In the genomic region with DNA sequence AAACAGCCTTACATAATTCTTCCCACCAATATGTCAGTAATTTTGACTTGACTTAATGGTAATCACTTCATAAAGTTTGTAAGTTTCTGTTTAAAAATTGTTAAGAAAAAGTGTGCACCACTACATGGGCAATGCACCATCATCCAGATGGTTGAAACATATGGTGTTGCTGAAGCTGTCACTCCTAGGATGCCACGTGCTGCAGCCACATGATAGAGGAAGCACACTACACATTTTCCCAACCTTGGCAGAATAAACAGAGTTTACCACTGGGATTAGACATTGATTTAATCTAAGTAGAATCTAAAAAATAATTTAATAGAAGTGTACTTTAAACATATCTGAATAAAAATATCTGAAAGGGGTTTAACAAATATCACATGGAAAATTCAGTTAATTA, we compare ENCODE assay signal across 23 cellular contexts.
DNase-seq lines count a peak whose midpoint lies in the region; ATAC-seq and TF ChIP-seq lines count a peak whose summit lies in the region.
"Had no signal": no experiment of that assay in that cellular context is flagged by ENCODE, and none has a peak within 500 bp of the region (broad histone marks: within the 10 kb centered on the region; RNA-seq: fewer than 3 reads in every experiment).

No MANE protein-coding gene starts in this region.

- no peaks in the 10 kb centered on the region for H3F3A ChIP-seq in SK-N-SH (replicated peaks; ENCODE audit: insufficient read depth)

- no peaks in the 10 kb centered on the region for H3K36me3 ChIP-seq in SK-N-SH (replicated peaks in 1 of 2; ENCODE audit: control insufficient read depth in 1 of 2, insufficient read depth in 2 of 2, low read length in 1 of 2)

- TF ChIP-seq RAD21 in SK-N-SH (IDR thresholded peaks at IDR 0.05; ENCODE audit: low read length) = no peak

- no peaks in the 10 kb centered on the region for H3K9me3 ChIP-seq in SK-N-SH

- H3K4me1 ChIP-seq in SK-N-SH (ENCODE audit: control insufficient read depth in 1 of 2, insufficient read depth in 2 of 2, low read depth in 1 of 2, low read length in 1 of 2) = no peaks in the 10 kb centered on the region; a peak in 1 of 4 replicates

- WGBS in SK-N-SH (ENCODE audit: low lambda C conversion rate) = 31% methylated on average over 1 of the region's 1 CpG

- CTCF ChIA-PET in SK-N-SH (lab: Yijun Ruan, JAX) = no interaction called here

- ATAC-seq in SK-N-SH treated with all-trans-retinoic acid at 6 μM for 48 hours (no peak), GM18861 (IDR thresholded peaks at IDR 0.05; ENCODE audit: unreplicated experiment) (no peak), HG03439 (IDR thresholded peaks at IDR 0.05; ENCODE audit: unreplicated experiment) (no peak)
- ATAC-seq: GM12878, HepG2, T-helper 17 cell had no signal

- H4K20me1 ChIP-seq in SK-N-SH (ENCODE audit: insufficient read depth) = no peaks in the 10 kb centered on the region

- H3K27me3 ChIP-seq in SK-N-SH (ENCODE audit: insufficient read depth) = no peaks in the 10 kb centered on the region

- H3K79me2 ChIP-seq in SK-N-SH (ENCODE audit: insufficient read depth) = no peaks in the 10 kb centered on the region

- no peak for DNase-seq in SK-N-SH
- DNase-seq in NCI-H446 (lab: John Stamatoyannopoulos, UW) = peak; percentile 54 to 69
- peak; percentile 38 for DNase-seq in NCI-H82 treated with DMSO at 0.1 percent for 48 hours (lab: John Stamatoyannopoulos, UW; ENCODE audit: unreplicated experiment)
- no peak for DNase-seq in NOMO-1 treated with DMSO at 0.1 percent for 48 hours (lab: John Stamatoyannopoulos, UW; ENCODE audit: unreplicated experiment)
- DNase-seq in SKM-1 treated with dmso at 0.1 percent for 144 hours (lab: John Stamatoyannopoulos, UW; ENCODE audit: unreplicated experiment) = no peak
- DNase-seq: ACHN, GDM1, Karpas-422, NCI-H1092 treated with DMSO at 0.1 percent for 48 hours, NCI-H1436, NCI-H1930, NCI-H2107, NCI-H510A, NCI-H774, RPMI8226, SHP77 treated with DMSO at 0.1 percent for 48 hours, T-helper 17 cell had no signal

- no peak overlapping the region for H3K27ac ChIP-seq in SK-N-SH (ENCODE audit: low read depth in 2 of 2, low read length in 1 of 2)
- H3K27ac ChIP-seq: 22Rv1 had no signal

- POLR2A ChIA-PET in SK-N-SH (lab: Yijun Ruan, JAX) = no interaction called here

- no peak overlapping the region for H2AFZ ChIP-seq in SK-N-SH (ENCODE audit: low read depth)

- H3K4me3 ChIP-seq in SK-N-SH (ENCODE audit: low read depth in 2 of 2, low read length in 1 of 2) = no peak overlapping the region
- H3K4me3 ChIP-seq: GM12878 had no signal

- no peak overlapping the region for H3K4me2 ChIP-seq in SK-N-SH

- H3K9ac ChIP-seq in SK-N-SH = no peak overlapping the region

- no peaks in the 10 kb centered on the region for H3K9me2 ChIP-seq in SK-N-SH

- no peak for TF ChIP-seq EP300 in SK-N-SH (IDR thresholded peaks at IDR 0.05; ENCODE audit: borderline replicate concordance in 1 of 2, low read depth in 1 of 2, low read length in 1 of 2)

- no peak for TF ChIP-seq CTCF in SK-N-SH (IDR thresholded peaks at IDR 0.05)

TF ChIP-seq in SK-N-SH, 30 proteins besides CTCF, POLR2A, EP300 and RAD21:
- peak; percentile 35; the same call in 1 of the 2 replicates for TF ChIP-seq MXI1 (IDR thresholded peaks at IDR 0.05; ENCODE audit: low read depth, low read length)
- TF ChIP-seq TAF1 (IDR thresholded peaks at IDR 0.05; ENCODE audit: borderline replicate concordance, low read depth, low read length) = no peak
- no peak for TF ChIP-seq SMC3 (IDR thresholded peaks at IDR 0.05; ENCODE audit: low read depth, low read length)
- TF ChIP-seq REST (IDR thresholded peaks at IDR 0.05; ENCODE audit: low read depth, low read length) = no peak
TF ChIP-seq in SK-N-SH: peak in this region for 1.

TF ChIP-seq in SK-N-SH treated with all-trans-retinoic acid at 6 μM for 48 hours, 23 proteins besides CTCF, POLR2A, EP300 and RAD21:
- TF ChIP-seq ISL1 (CRISPR knock-in tag; IDR thresholded peaks at IDR 0.05) = no peak
- no peak for TF ChIP-seq SNAI2 (CRISPR knock-in tag; IDR thresholded peaks at IDR 0.05)
- TF ChIP-seq ZNF70 (CRISPR knock-in tag; IDR thresholded peaks at IDR 0.05) = no peak
- no peak for TF ChIP-seq TOX (CRISPR knock-in tag; IDR thresholded peaks at IDR 0.05; ENCODE audit: borderline replicate concordance)
- no peak for TF ChIP-seq ZFP3 (CRISPR knock-in tag; IDR thresholded peaks at IDR 0.05)
- no peak for TF ChIP-seq ZNF565 (CRISPR knock-in tag; conservative IDR thresholded peaks at IDR 0.05; ENCODE audit: low read depth)
- TF ChIP-seq ZC3H10 (CRISPR knock-in tag; IDR thresholded peaks at IDR 0.05) = no peak
- no peak for TF ChIP-seq PPARA (CRISPR knock-in tag; IDR thresholded peaks at IDR 0.05; ENCODE audit: borderline replicate concordance)
- TF ChIP-seq CSRNP3 (CRISPR knock-in tag; IDR thresholded peaks at IDR 0.05) = no peak
- TF ChIP-seq RARB (CRISPR knock-in tag; IDR thresholded peaks at IDR 0.05) = no peak

Comparison
In these comparisons a context has a peak if more than half of its experiments do, and no peak if none do; other contexts are left out.
1. DNase-seq: peak in NCI-H446 (2 of 2) and NCI-H82 treated with DMSO at 0.1 percent for 48 hours (single experiment); none in SK-N-SH (single experiment), NOMO-1 treated with DMSO at 0.1 percent for 48 hours (single experiment) and SKM-1 treated with dmso at 0.1 percent for 144 hours (single experiment).